29 cellular contexts compared by ENCODE assay signal in the genomic region with DNA sequence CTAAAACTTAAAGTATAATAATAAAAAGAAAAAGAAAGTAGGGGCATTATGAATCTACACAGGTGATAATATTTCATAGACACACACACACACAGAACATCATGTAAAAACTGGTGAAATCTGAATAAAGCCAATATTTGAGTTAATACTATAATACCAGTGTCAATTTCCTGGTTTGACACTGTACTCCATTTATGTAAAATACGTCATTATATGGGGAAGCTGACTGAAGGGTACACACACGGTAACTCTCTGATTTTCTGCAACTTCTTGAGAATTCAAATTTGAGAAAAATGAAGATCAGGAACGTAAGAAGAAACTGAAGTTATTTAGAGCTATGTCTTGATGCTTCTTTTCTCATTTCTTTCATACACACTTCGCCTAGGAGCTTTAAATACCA.
"Had no signal": no experiment of that assay in that cellular context is flagged by ENCODE, and none has a peak within 500 bp of the region (broad histone marks: within the 10 kb centered on the region; RNA-seq: fewer than 3 reads in every experiment).

No MANE protein-coding gene starts in this region.

- ATAC-seq: stimulated activated effector memory CD8-positive, alpha-beta T cell treated with anti-CD3 and anti-CD28 coated beads, Interleukin-12 subunit alpha, Interleukin-12 subunit beta, amount 100 ng/mL, for 72 hours; stimulated activated memory B cell treated with anti-CD40 and anti-IgM and Interleukin-4, amounts not matched to agents 10 μg/mL and 1 μg/mL and 100 μg/mL, for 72 hours; stimulated activated naive B cell treated with anti-CD40 and anti-IgM and Interleukin-4, amounts not matched to agents 10 μg/mL and 1 μg/mL and 100 μg/mL, for 72 hours; stimulated activated naive CD8-positive, alpha-beta T cell treated with anti-CD3 and anti-CD28 coated beads, Interleukin-15, amount 100 ng/mL, for 72 hours; stimulated activated naive CD8-positive, alpha-beta T cell treated with anti-CD3 and anti-CD28 coated beads, Interleukin-15, Interleukin-2, amounts not matched to agents 100 U/mL and 50 U/mL, for 24 hours; upper lobe of right lung had no signal

- H3K27ac Mint-ChIP-seq: stimulated activated effector memory CD8-positive, alpha-beta T cell treated with anti-CD3 and anti-CD28 coated beads, Interleukin-12 subunit alpha, Interleukin-12 subunit beta, amount 100 ng/mL, for 72 hours; stimulated activated memory B cell treated with anti-CD40 and anti-IgM and Interleukin-4, amounts not matched to agents 10 μg/mL and 1 μg/mL and 100 μg/mL, for 72 hours; stimulated activated naive B cell treated with anti-CD40 and anti-IgM and Interleukin-4, amounts not matched to agents 10 μg/mL and 1 μg/mL and 100 μg/mL, for 72 hours; stimulated activated naive CD8-positive, alpha-beta T cell treated with anti-CD3 and anti-CD28 coated beads, Interleukin-15, amount 100 ng/mL, for 72 hours; stimulated activated naive CD8-positive, alpha-beta T cell treated with anti-CD3 and anti-CD28 coated beads, Interleukin-15, Interleukin-2, amounts not matched to agents 100 ng/mL and 50 ng/mL, for 24 hours; type B pancreatic cell had no signal

- H3K4me3 ChIP-seq: stomach, suprapubic skin, testis, thoracic aorta, thyroid gland, tibial artery, tibial nerve, transverse colon, upper lobe of left lung, upper lobe of right lung, uterus, vagina had no signal

- H3K4me1 Mint-ChIP-seq: stimulated activated effector memory CD8-positive, alpha-beta T cell treated with anti-CD3 and anti-CD28 coated beads, Interleukin-12 subunit alpha, Interleukin-12 subunit beta, amount 100 ng/mL, for 72 hours; stimulated activated memory B cell treated with anti-CD40 and anti-IgM and Interleukin-4, amounts not matched to agents 10 μg/mL and 1 μg/mL and 100 μg/mL, for 72 hours; stimulated activated naive B cell treated with anti-CD40 and anti-IgM and Interleukin-4, amounts not matched to agents 10 μg/mL and 1 μg/mL and 100 μg/mL, for 72 hours; stimulated activated naive CD8-positive, alpha-beta T cell treated with anti-CD3 and anti-CD28 coated beads, Interleukin-15, amount 100 ng/mL, for 72 hours had no signal

- H3K9me3 ChIP-seq: suprapubic skin, testis, thoracic aorta, thyroid gland, transverse colon, upper lobe of left lung, upper lobe of right lung, uterus, vagina had no signal

- H3K4me1 ChIP-seq: stomach, suprapubic skin, testis, tibial artery, tibial nerve, transverse colon, upper lobe of left lung, upper lobe of right lung, uterus, vagina had no signal

- H3K27me3 ChIP-seq: stomach, suprapubic skin, testis, thyroid gland, tibial artery, tibial nerve, transverse colon, upper lobe of left lung, upper lobe of right lung, uterus, vagina had no signal

- DNase-seq: stimulated activated CD4-positive, alpha-beta T cell treated with anti-CD3 and anti-CD28 coated beads, Interleukin-2, amount 100 ng/mL, for 48 hours; stimulated activated CD4-positive, alpha-beta T cell treated with anti-CD3 and anti-CD28 coated beads, Interleukin-4, amount 100 ng/mL, for 1 hour; stimulated activated CD4-positive, alpha-beta T cell treated with anti-CD3 and anti-CD28 coated beads, Interleukin-4, amount 100 ng/mL, for 24 hours; stimulated activated CD4-positive, alpha-beta T cell treated with anti-CD3 and anti-CD28 coated beads, Interleukin-4, amount 100 ng/mL, for 4 hours; stimulated activated CD8-positive, alpha-beta memory T cell treated with anti-CD3 and anti-CD28 coated beads, Interleukin-4, amount 100 ng/mL, for 48 hours; stimulated activated naive B cell treated with anti-CD40 and anti-IgM and Interleukin-4, amounts not matched to agents 10 μg/mL and 1 μg/mL and 100 μg/mL, for 72 hours; stimulated activated naive CD4-positive, alpha-beta T cell; stimulated activated naive CD4-positive, alpha-beta T cell treated with Interleukin-2 at 50 U/mL for 16 hours; stimulated activated naive CD8-positive, alpha-beta T cell treated with anti-CD3 and anti-CD28 coated beads, Interleukin-15, amount 100 ng/mL, for 72 hours; stimulated activated naive CD8-positive, alpha-beta T cell treated with anti-CD3 and anti-CD28 coated beads, Interleukin-15, Interleukin-2, amounts not matched to agents 100 U/mL and 50 U/mL, for 24 hours; stomach; substantia nigra; testis; thyroid gland; tibial artery; transverse colon; trophoblast cell; upper lobe of left lung; upper lobe of right lung; uterus had no signal

- H3K36me3 ChIP-seq: stomach, suprapubic skin, thoracic aorta, thyroid gland, tibial artery, tibial nerve, transverse colon, upper lobe of left lung, upper lobe of right lung, uterus, vagina had no signal

- H3K36me3 Mint-ChIP-seq: stimulated activated effector memory CD8-positive, alpha-beta T cell treated with anti-CD3 and anti-CD28 coated beads, Interleukin-12 subunit alpha, Interleukin-12 subunit beta, amount 100 ng/mL, for 72 hours; stimulated activated memory B cell treated with anti-CD40 and anti-IgM and Interleukin-4, amounts not matched to agents 10 μg/mL and 1 μg/mL and 100 μg/mL, for 72 hours; stimulated activated naive B cell treated with anti-CD40 and anti-IgM and Interleukin-4, amounts not matched to agents 10 μg/mL and 1 μg/mL and 100 μg/mL, for 72 hours; type B pancreatic cell had no signal

- H3K9me3 Mint-ChIP-seq: stimulated activated effector memory CD8-positive, alpha-beta T cell treated with anti-CD3 and anti-CD28 coated beads, Interleukin-12 subunit alpha, Interleukin-12 subunit beta, amount 100 ng/mL, for 72 hours; type B pancreatic cell had no signal

- H3K4me3 Mint-ChIP-seq: stimulated activated effector memory CD8-positive, alpha-beta T cell treated with anti-CD3 and anti-CD28 coated beads, Interleukin-12 subunit alpha, Interleukin-12 subunit beta, amount 100 ng/mL, for 72 hours; stimulated activated memory B cell treated with anti-CD40 and anti-IgM and Interleukin-4, amounts not matched to agents 10 μg/mL and 1 μg/mL and 100 μg/mL, for 72 hours; stimulated activated naive B cell treated with anti-CD40 and anti-IgM and Interleukin-4, amounts not matched to agents 10 μg/mL and 1 μg/mL and 100 μg/mL, for 72 hours; stimulated activated naive CD8-positive, alpha-beta T cell treated with anti-CD3 and anti-CD28 coated beads, Interleukin-15, amount 100 ng/mL, for 72 hours; stimulated activated naive CD8-positive, alpha-beta T cell treated with anti-CD3 and anti-CD28 coated beads, Interleukin-15, Interleukin-2, amounts not matched to agents 100 ng/mL and 50 ng/mL, for 24 hours; type B pancreatic cell had no signal

- FAIRE-seq: urothelium cell line had no signal

- H3K27me3 Mint-ChIP-seq: stimulated activated memory B cell treated with anti-CD40 and anti-IgM and Interleukin-4, amounts not matched to agents 10 μg/mL and 1 μg/mL and 100 μg/mL, for 72 hours; type B pancreatic cell had no signal

- H3K27ac ChIP-seq: stomach, suprapubic skin, testis, thoracic aorta, thyroid gland, tibial artery, tibial nerve, transverse colon, upper lobe of left lung, upper lobe of right lung, uterus, vagina had no signal
